29 cellular contexts compared by ENCODE assay signal in the genomic region with DNA sequence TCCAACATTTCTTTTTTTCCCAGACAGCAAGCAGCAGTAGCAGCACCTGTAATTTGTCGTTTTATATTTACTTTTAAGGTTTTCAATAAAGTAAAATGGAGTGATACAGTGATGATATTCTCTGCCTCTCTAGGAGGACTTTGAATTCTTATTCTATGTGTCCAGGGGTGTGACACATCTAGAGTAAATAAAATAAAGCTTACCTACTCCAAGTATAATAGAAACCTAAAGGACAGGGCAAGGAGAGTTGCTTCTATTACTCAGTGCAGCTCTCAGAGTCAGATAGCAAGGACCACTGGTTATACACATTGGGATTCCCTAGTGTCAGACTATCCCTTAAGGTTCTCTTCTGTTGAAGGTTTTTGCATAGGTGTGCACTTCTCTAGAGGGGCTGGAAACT.
"Had no signal": no experiment of that assay in that cellular context is flagged by ENCODE, and none has a peak within 500 bp of the region (broad histone marks: within the 10 kb centered on the region; RNA-seq: fewer than 3 reads in every experiment).

No MANE protein-coding gene starts in this region.

- H3K9me3 ChIP-seq: adrenal gland, body of pancreas had no signal

- ATAC-seq: activated CD4-positive, CD25-positive, alpha-beta regulatory T cell treated with anti-CD3 and anti-CD28 coated beads, Interleukin-2, amount 50 U/mL, for 24 hours; activated CD8-positive, alpha-beta T cell treated with anti-CD3 and anti-CD28 coated beads for 36 hours; activated naive CD8-positive, alpha-beta T cell treated with anti-CD3 and anti-CD28 coated beads, Interleukin-2, amount 50 U/mL, for 24 hours; activated T-cell treated with anti-CD3 and anti-CD28 coated beads, Interleukin-2, amount 50 U/mL, for 4 hours; activated T-helper 17 cell treated with anti-CD3 and anti-CD28 coated beads, Interleukin-2, amount 50 U/mL, for 72 hours; body of pancreas; T-helper 17 cell had no signal

- H3K4me3 ChIP-seq: adrenal gland, body of pancreas, heart left ventricle had no signal

- DNase-seq: activated B cell treated with CpG ODN at 0.5 μM for 24 hours; activated CD4-positive, alpha-beta T cell treated with anti-CD3 and anti-CD28 coated beads for 48 hours; activated CD4-positive, alpha-beta T cell treated with anti-CD3 and anti-CD28 coated beads, Interleukin-2, amount 50 U/mL, for 1 hour; activated CD4-positive, alpha-beta T cell treated with anti-CD3 and anti-CD28 coated beads, Interleukin-2, amount 50 U/mL, for 48 hours; activated CD8-positive, alpha-beta memory T cell treated with anti-CD3 and anti-CD28 coated beads for 24 hours; activated CD8-positive, alpha-beta T cell treated with anti-CD3 and anti-CD28 coated beads for 36 hours; activated effector memory CD4-positive, alpha-beta T cell treated with Interleukin-2 at 50 U/mL for 16 hours; activated gamma-delta T cell treated with Interleukin-2 at 50 U/mL for 16 hours; activated naive CD4-positive, alpha-beta T cell treated with anti-CD3 and anti-CD28 coated beads for 36 hours; activated naive CD8-positive, alpha-beta T cell treated with anti-CD3 and anti-CD28 coated beads for 36 hours; activated naive CD8-positive, alpha-beta T cell treated with anti-CD3 and anti-CD28 coated beads, Interleukin-2, amount 50 U/mL, for 24 hours; activated T-cell treated with anti-CD3 and anti-CD28 coated beads, Interleukin-2, amount 50 U/mL, for 4 hours; adrenal gland; amygdala; aorta; body of pancreas; caudate nucleus; effector CD8-positive, alpha-beta T cell; glutamatergic neuron; heart left ventricle; T-helper 1 cell; T-helper 17 cell; T1000; WERI-Rb-1 had no signal

- H3K4me1 Mint-ChIP-seq: activated B cell treated with CpG ODN at 0.5 μM for 24 hours; activated naive CD4-positive, alpha-beta T cell treated with anti-CD3 and anti-CD28 coated beads, Interleukin-2, amount 50 U/mL, for 24 hours; activated naive CD8-positive, alpha-beta T cell treated with anti-CD3 and anti-CD28 coated beads for 36 hours; activated naive CD8-positive, alpha-beta T cell treated with anti-CD3 and anti-CD28 coated beads, Interleukin-2, amount 50 U/mL, for 24 hours; activated T-helper 17 cell treated with anti-CD3 and anti-CD28 coated beads, Interleukin-2, amount 50 U/mL, for 72 hours; T-helper 17 cell had no signal

- H3K9me3 Mint-ChIP-seq: activated naive CD4-positive, alpha-beta T cell treated with anti-CD3 and anti-CD28 coated beads for 36 hours; T-helper 2 cell treated with Interferon-gamma antibody and Interleukin-4, amounts not matched to agents 5 μg/mL and 100 μg/mL, for 36 hours had no signal

- H3K4me3 Mint-ChIP-seq: activated B cell treated with CpG ODN at 0.5 μM for 24 hours; activated CD8-positive, alpha-beta T cell treated with anti-CD3 and anti-CD28 coated beads for 36 hours; activated naive CD4-positive, alpha-beta T cell treated with anti-CD3 and anti-CD28 coated beads for 36 hours; activated naive CD4-positive, alpha-beta T cell treated with anti-CD3 and anti-CD28 coated beads, Interleukin-2, amount 50 U/mL, for 24 hours; activated naive CD8-positive, alpha-beta T cell treated with anti-CD3 and anti-CD28 coated beads for 36 hours; activated naive CD8-positive, alpha-beta T cell treated with anti-CD3 and anti-CD28 coated beads, Interleukin-2, amount 50 U/mL, for 24 hours; activated T-cell treated with anti-CD3 and anti-CD28 coated beads, Interleukin-2, amount 50 U/mL, for 4 hours; activated T-helper 17 cell treated with anti-CD3 and anti-CD28 coated beads, Interleukin-2, amount 50 U/mL, for 72 hours; T-helper 17 cell; T-helper 2 cell treated with Interferon-gamma antibody and Interleukin-4, amounts not matched to agents 5 μg/mL and 100 μg/mL, for 36 hours had no signal

- H3K27ac Mint-ChIP-seq: activated B cell treated with CpG ODN at 0.5 μM for 24 hours; activated CD8-positive, alpha-beta T cell treated with anti-CD3 and anti-CD28 coated beads for 36 hours; activated naive CD4-positive, alpha-beta T cell treated with anti-CD3 and anti-CD28 coated beads for 36 hours; activated naive CD4-positive, alpha-beta T cell treated with anti-CD3 and anti-CD28 coated beads, Interleukin-2, amount 50 U/mL, for 24 hours; activated naive CD8-positive, alpha-beta T cell treated with anti-CD3 and anti-CD28 coated beads for 36 hours; activated naive CD8-positive, alpha-beta T cell treated with anti-CD3 and anti-CD28 coated beads, Interleukin-2, amount 50 U/mL, for 24 hours; activated T-helper 17 cell treated with anti-CD3 and anti-CD28 coated beads, Interleukin-2, amount 50 U/mL, for 72 hours; T-helper 17 cell; T-helper 2 cell treated with Interferon-gamma antibody and Interleukin-4, amounts not matched to agents 5 μg/mL and 100 μg/mL, for 36 hours had no signal

- H3K36me3 Mint-ChIP-seq: activated naive CD4-positive, alpha-beta T cell treated with anti-CD3 and anti-CD28 coated beads, Interleukin-2, amount 50 U/mL, for 24 hours; activated naive CD8-positive, alpha-beta T cell treated with anti-CD3 and anti-CD28 coated beads for 36 hours had no signal

- H3K36me3 ChIP-seq: adrenal gland, heart left ventricle, WERI-Rb-1 had no signal

- H3K27me3 Mint-ChIP-seq: activated B cell treated with CpG ODN at 0.5 μM for 24 hours; activated naive CD8-positive, alpha-beta T cell treated with anti-CD3 and anti-CD28 coated beads, Interleukin-2, amount 50 U/mL, for 24 hours; T-helper 17 cell had no signal

- H3K4me1 ChIP-seq: adrenal gland, body of pancreas, heart left ventricle had no signal

- H3K27me3 ChIP-seq: adrenal gland, body of pancreas, heart left ventricle had no signal

- H3K27ac ChIP-seq: adrenal gland, body of pancreas, epithelial cell of prostate, heart left ventricle, WERI-Rb-1 had no signal
